ENCODE assay signal across 8 cellular contexts in genomic region chr10:24556746-24557742, GRCh38.
DNase-seq lines count a peak whose midpoint lies in the region; ATAC-seq and TF ChIP-seq lines count a peak whose summit lies in the region.

No MANE protein-coding gene starts in this region.

- no CpG with 5 or more reads among the region's 24 CpGs for WGBS in neuronal stem cell (ENCODE audit: extremely low coverage in 2 of 2, insufficient read length in 2 of 2, insufficient replicate concordance in 1 of 2), 2 donors

- H3K27ac ChIP-seq in CD4-positive, alpha-beta memory T cell (ENCODE audit: low read depth, low read length): no peak overlapping the region
- no peak overlapping the region for H3K27ac ChIP-seq in neuronal stem cell (replicated peaks; ENCODE audit: low read length)

- H3K4me3 Mint-ChIP-seq in CD4-positive, alpha-beta memory T cell: no peak overlapping the region
- no peak overlapping the region for H3K4me3 Mint-ChIP-seq in activated naive CD4-positive, alpha-beta T cell treated with anti-CD3 and anti-CD28 coated beads, Interleukin-2, amount 10 ng/mL, durations not matched to agents 7 days and 5 days

- H2BK15ac ChIP-seq in neuronal stem cell (ENCODE audit: low read length): no peak overlapping the region

- H4K91ac ChIP-seq in neuronal stem cell (ENCODE audit: low read depth, low read length, poor library complexity): no peak overlapping the region

- no peak overlapping the region for H3K4me2 ChIP-seq in neuronal stem cell (ENCODE audit: insufficient read depth, low read length, poor library complexity, severe bottlenecking)

- peak; percentile 76 for TF ChIP-seq CTCF in fibroblast of mammary gland (conservative IDR thresholded peaks at IDR 0.05; ENCODE audit: control insufficient read depth, insufficient read depth, low read depth, low read length)

- H3K23ac ChIP-seq in neuronal stem cell (ENCODE audit: low read depth, low read length, poor library complexity): no peak overlapping the region

- no peak overlapping the region for H3K14ac ChIP-seq in neuronal stem cell (ENCODE audit: low read length)

- no peak overlapping the region for H3K18ac ChIP-seq in neuronal stem cell (ENCODE audit: low read length)

- H2AFZ ChIP-seq in neuronal stem cell (ENCODE audit: low read length): peak overlapping the region; percentile 59

- H3K9me3 ChIP-seq in CD4-positive, alpha-beta memory T cell (ENCODE audit: control insufficient read depth in 1 of 2, low read length in 2 of 2): no peaks in the 10 kb centered on the region
- H3K9me3 ChIP-seq in neuronal stem cell (replicated peaks in 1 of 2; ENCODE audit: control insufficient read depth in 2 of 2, insufficient read depth in 1 of 2, low read depth in 1 of 2, low read length in 2 of 2): peaks cover 0 to 10% of the 10 kb centered on the region in 2 donors

- no peak overlapping the region for H3K9ac ChIP-seq in neuronal stem cell (ENCODE audit: low read depth, low read length, poor library complexity)

- H3K27ac Mint-ChIP-seq in CD4-positive, alpha-beta memory T cell: peak overlapping the region in 1 of 7 donors; percentile 22
- H3K27ac Mint-ChIP-seq in activated naive CD4-positive, alpha-beta T cell treated with anti-CD3 and anti-CD28 coated beads, Interleukin-2, amount 10 ng/mL, durations not matched to agents 7 days and 5 days: no peak overlapping the region

- H3K36me3 ChIP-seq in CD4-positive, alpha-beta memory T cell (ENCODE audit: insufficient read depth, low read length): no peaks in the 10 kb centered on the region
- H3K36me3 ChIP-seq in neuronal stem cell (replicated peaks in 1 of 2; ENCODE audit: control insufficient read depth in 2 of 2, insufficient read depth in 2 of 2, low read length in 2 of 2): no peaks in the 10 kb centered on the region

- peak in 3 of 5 donors; percentile 21 to 36 (median 27) for DNase-seq in CD4-positive, alpha-beta memory T cell
- peak; percentile 68 for DNase-seq in HT1080 (ENCODE audit: low read depth)
- DNase-seq in SKM-1 (lab: John Stamatoyannopoulos, UW; ENCODE audit: unreplicated experiment): peak; percentile 16
- DNase-seq in fibroblast of mammary gland (ENCODE audit: low read depth): peak; percentile 85
- DNase-seq in neuronal stem cell (ENCODE audit: low spot score): peak; percentile 36
- DNase-seq in activated naive CD4-positive, alpha-beta T cell treated with anti-CD3 and anti-CD28 coated beads, Interleukin-2, amount 10 ng/mL, durations not matched to agents 7 days and 5 days: no peak

- no peaks in the 10 kb centered on the region for H3K36me3 Mint-ChIP-seq in CD4-positive, alpha-beta memory T cell
- H3K36me3 Mint-ChIP-seq in activated naive CD4-positive, alpha-beta T cell treated with anti-CD3 and anti-CD28 coated beads, Interleukin-2, amount 10 ng/mL, durations not matched to agents 7 days and 5 days: no peaks in the 10 kb centered on the region

- POLR2A ChIA-PET in CD4-positive, alpha-beta memory T cell (lab: Charles Lee; ENCODE audit: partially characterized antibody): no interaction called here

- no peak overlapping the region for H2BK5ac ChIP-seq in neuronal stem cell (ENCODE audit: low read length)

- H3K27me3 ChIP-seq in CD4-positive, alpha-beta memory T cell (ENCODE audit: insufficient read depth, low read length): no peaks in the 10 kb centered on the region
- peaks cover 0 to 7% (median 0%) of the 10 kb centered on the region in 3 experiments for H3K27me3 ChIP-seq in neuronal stem cell (ENCODE audit: control insufficient read depth in 3 of 3, insufficient read depth in 3 of 3, low read depth in 1 of 3, low read length in 3 of 3)

- peaks cover 5% of the 10 kb centered on the region for H3K4me1 ChIP-seq in CD4-positive, alpha-beta memory T cell (ENCODE audit: insufficient read depth, low read length)
- peaks cover 0 to 3% of the 10 kb centered on the region in 2 donors for H3K4me1 ChIP-seq in neuronal stem cell (ENCODE audit: control insufficient read depth in 2 of 2, insufficient read depth in 1 of 2, low read depth in 1 of 2, low read length in 2 of 2)

- no peak overlapping the region for H2AK5ac ChIP-seq in neuronal stem cell (ENCODE audit: low read depth, low read length)

- H2BK12ac ChIP-seq in neuronal stem cell (ENCODE audit: low read length): no peak overlapping the region

- H3K27me3 Mint-ChIP-seq in CD4-positive, alpha-beta memory T cell: peaks cover 3 to 11% of the 10 kb centered on the region in 2 donors
- peaks cover 8% of the 10 kb centered on the region for H3K27me3 Mint-ChIP-seq in activated naive CD4-positive, alpha-beta T cell treated with anti-CD3 and anti-CD28 coated beads, Interleukin-2, amount 10 ng/mL, durations not matched to agents 7 days and 5 days

- no peak overlapping the region for H3K4me3 ChIP-seq in CD4-positive, alpha-beta memory T cell (ENCODE audit: low read length in 2 of 2)
- H3K4me3 ChIP-seq in fibroblast of mammary gland (ENCODE audit: control insufficient read depth, low read depth, low read length) (no peak overlapping the region), neuronal stem cell (ENCODE audit: low read length in 2 of 2) (no peak overlapping the region)

- H3K9me3 Mint-ChIP-seq in CD4-positive, alpha-beta memory T cell: no peaks in the 10 kb centered on the region
- H3K9me3 Mint-ChIP-seq in activated naive CD4-positive, alpha-beta T cell treated with anti-CD3 and anti-CD28 coated beads, Interleukin-2, amount 10 ng/mL, durations not matched to agents 7 days and 5 days: no peaks in the 10 kb centered on the region

- H2BK120ac ChIP-seq in neuronal stem cell (ENCODE audit: low read depth, low read length): no peak overlapping the region

- CTCF ChIA-PET in CD4-positive, alpha-beta memory T cell (lab: Charles Lee; ENCODE audit: partially characterized antibody): interaction anchor here (0.7 to 1.9 kb wide), 4 partner anchors 11 to 1399 kb away, joined by 3 to 4 read pairs (median 3); no protein-coding TSS in a partner anchor
- CTCF ChIA-PET in activated naive CD4-positive, alpha-beta T cell treated with anti-CD3 and anti-CD28 coated beads, Interleukin-2, amount 10 ng/mL, durations not matched to agents 7 days and 5 days (lab: Charles Lee): interaction anchor here (0.6 to 2.6 kb wide), 7 partner anchors 10 to 1089 kb away, joined by 3 to 15 read pairs (median 3); no protein-coding TSS in a partner anchor

- ATAC-seq in GM18505 (IDR thresholded peaks at IDR 0.05; ENCODE audit: unreplicated experiment): peak; percentile 58
- no peak for ATAC-seq in GM19397 (IDR thresholded peaks at IDR 0.05; ENCODE audit: unreplicated experiment)

- no peak overlapping the region for H3K4ac ChIP-seq in neuronal stem cell (ENCODE audit: low read length)

- no peak overlapping the region for H4K8ac ChIP-seq in neuronal stem cell (ENCODE audit: low read depth, low read length)

- intact Hi-C loops in CD4-positive, alpha-beta memory T cell (cut with micrococcal nuclease): no loop called here

- peaks cover 4 to 5% (median 5%) of the 10 kb centered on the region in 4 donors for H3K4me1 Mint-ChIP-seq in CD4-positive, alpha-beta memory T cell
- H3K4me1 Mint-ChIP-seq in activated naive CD4-positive, alpha-beta T cell treated with anti-CD3 and anti-CD28 coated beads, Interleukin-2, amount 10 ng/mL, durations not matched to agents 7 days and 5 days: peaks cover 6% of the 10 kb centered on the region

- H3K79me1 ChIP-seq in neuronal stem cell (ENCODE audit: low read depth, low read length): no peaks in the 10 kb centered on the region

- TF ChIP-seq POLR2A in GM18505 (IDR thresholded peaks at IDR 0.05; ENCODE audit: borderline replicate concordance, extremely low read depth, insufficient read depth, insufficient read length): no peak
